Comparison of ENCODE assay signal across 11 cellular contexts in genomic region chr1:227314014-227314848, GRCh38. TPM values are rescaled to one million over a fixed set of nuclear protein-coding genes. Genes with fewer than 3 reads are reported as not detected.
A peak's percentile ranks its signal among the peaks of the same experiment; 100 is the strongest.
DNase-seq lines count a peak whose midpoint lies in the region; ATAC-seq and TF ChIP-seq lines count a peak whose summit lies in the region.
"Had no signal": no experiment of that assay in that cellular context is flagged by ENCODE, and none has a peak within 500 bp of the region (broad histone marks: within the 10 kb centered on the region; RNA-seq: fewer than 3 reads in every experiment).

No MANE protein-coding gene starts in this region.

- 100% methylated on average over 1 of the region's 6 CpGs for WGBS in mesenchymal stem cell

- H4K91ac ChIP-seq in mesenchymal stem cell (ENCODE audit: low read length) = no peak overlapping the region

- H3K4ac ChIP-seq in mesenchymal stem cell (ENCODE audit: low read depth in 1 of 2, low read length in 2 of 2) = no peak overlapping the region

- no peak overlapping the region for H2AK5ac ChIP-seq in mesenchymal stem cell (ENCODE audit: low read length, severe bottlenecking)

- H3K23ac ChIP-seq in mesenchymal stem cell (ENCODE audit: low read length in 2 of 2) = no peak overlapping the region

- H3K4me1 ChIP-seq in right atrium auricular region (peaks cover 0 to 41% of the 10 kb centered on the region in 2 donors), mesenchymal stem cell (ENCODE audit: control insufficient read depth, insufficient read depth, low read depth, low read length) (peaks cover 8% of the 10 kb centered on the region), uterus (no peaks in the 10 kb centered on the region)

- peak overlapping the region; percentile 69 to 91 for H3K4me3 ChIP-seq in right atrium auricular region
- H3K4me3 ChIP-seq in coronary artery = peak overlapping the region; percentile 97
- H3K4me3 ChIP-seq in mesenchymal stem cell (ENCODE audit: insufficient read depth in 1 of 2, low read depth in 1 of 2, low read length in 2 of 2) = peak overlapping the region in 1 of 2 experiments; percentile 89
- H3K4me3 ChIP-seq in uterus = peak overlapping the region; percentile 8 to 72

- H2BK12ac ChIP-seq in mesenchymal stem cell (ENCODE audit: low read length in 2 of 2) = no peak overlapping the region

- H3K9me3 ChIP-seq in right atrium auricular region = no peaks in the 10 kb centered on the region
- H3K9me3 ChIP-seq in mesenchymal stem cell (ENCODE audit: control insufficient read depth, low read length) = no peaks in the 10 kb centered on the region
- H3K9me3 ChIP-seq in uterus = no peaks in the 10 kb centered on the region

- no peak for TF ChIP-seq CTCF in right atrium auricular region (IDR thresholded peaks at IDR 0.05)
- TF ChIP-seq CTCF in coronary artery (IDR thresholded peaks at IDR 0.05) = no peak
- no peak for TF ChIP-seq CTCF in uterus (IDR thresholded peaks at IDR 0.05)

- H2BK120ac ChIP-seq in mesenchymal stem cell (ENCODE audit: low read depth, low read length) = no peak overlapping the region

- in situ Hi-C loops in G401 (cut with HindIII; ENCODE audit: low sequenced_read_pairs) = no loop called here

- DNase-seq in right atrium auricular region (ENCODE audit: low spot score) = no peak
- no peak for DNase-seq in Right ventricle myocardium superior
- no peak for DNase-seq in coronary artery (ENCODE audit: low spot score)
- DNase-seq in mesenchymal stem cell = no peak
- no peak for DNase-seq in uterus
- no peak for DNase-seq in DMS114 treated with DMSO at 0.1 percent for 48 hours (lab: John Stamatoyannopoulos, UW; ENCODE audit: unreplicated experiment)
- DNase-seq in NCI-H128 (lab: John Stamatoyannopoulos, UW; ENCODE audit: unreplicated experiment) = no peak
- no peak for DNase-seq in G401 (ENCODE audit: low spot score)
- DNase-seq: NCI-H2227 treated with DMSO at 0.1 percent for 48 hours had no signal

- no peak for TF ChIP-seq POLR2A in uterus (IDR thresholded peaks at IDR 0.05)

- no peaks in the 10 kb centered on the region for H3K36me3 ChIP-seq in right atrium auricular region
- H3K36me3 ChIP-seq in mesenchymal stem cell (ENCODE audit: control insufficient read depth in 1 of 2, insufficient read depth in 2 of 2, low read depth in 1 of 2, low read length in 2 of 2) = peaks cover 0 to 4% of the 10 kb centered on the region in 2 experiments
- no peaks in the 10 kb centered on the region for H3K36me3 ChIP-seq in uterus

- no peak overlapping the region for H4K8ac ChIP-seq in mesenchymal stem cell (ENCODE audit: low read length)

- H3K79me1 ChIP-seq in mesenchymal stem cell (replicated peaks; ENCODE audit: low read length, poor library complexity, severe bottlenecking) = peaks cover 3% of the 10 kb centered on the region

- intact Hi-C loops in Right ventricle myocardium superior (cut with DNase I) = no loop called here
- intact Hi-C loops in uterus (cut with DNase I; ENCODE audit: low total_unique reads) = no loop called here

- no peak overlapping the region for H2BK15ac ChIP-seq in mesenchymal stem cell (ENCODE audit: low read depth, poor library complexity, severe bottlenecking)

- no peak overlapping the region for H3K18ac ChIP-seq in mesenchymal stem cell (ENCODE audit: low read depth in 1 of 2, low read length in 2 of 2)

- H3K14ac ChIP-seq in mesenchymal stem cell (ENCODE audit: low read length in 2 of 2) = no peak overlapping the region

- ATAC-seq in Right ventricle myocardium superior (ENCODE audit: poor library complexity) = no peak

- no peak overlapping the region for H3K4me2 ChIP-seq in mesenchymal stem cell (ENCODE audit: low read length, poor library complexity, severe bottlenecking)

- no peak overlapping the region for H2BK5ac ChIP-seq in mesenchymal stem cell (ENCODE audit: low read depth, low read length, poor library complexity, severe bottlenecking)

- H3K9ac ChIP-seq in mesenchymal stem cell (ENCODE audit: low read length) = peak overlapping the region; percentile 89

- H3K27ac ChIP-seq in right atrium auricular region = no peak overlapping the region
- no peak overlapping the region for H3K27ac ChIP-seq in coronary artery
- H3K27ac ChIP-seq in mesenchymal stem cell (ENCODE audit: low read length, poor library complexity, severe bottlenecking) = no peak overlapping the region
- peak overlapping the region in 1 of 2 donors; percentile 10 for H3K27ac ChIP-seq in uterus
- H3K27ac ChIP-seq: epithelial cell of prostate, HL-60 had no signal

- no peak overlapping the region for H2AFZ ChIP-seq in mesenchymal stem cell (ENCODE audit: low read depth, low read length)

- H3K27me3 ChIP-seq in right atrium auricular region (no peaks in the 10 kb centered on the region), mesenchymal stem cell (ENCODE audit: control insufficient read depth in 1 of 2, insufficient read depth in 1 of 2, low read length in 2 of 2) (no peaks in the 10 kb centered on the region), uterus (no peaks in the 10 kb centered on the region)

RNA-seq across cellular contexts. Expression of gene CDC42BPA, which starts 4.1 kb away (rescaled TPM):
- total RNA-seq in right atrium auricular region (10 to 100 TPM; 26.0 to 32.0 TPM), Right ventricle myocardium superior (40.5 TPM), uterus (100 to 1,000 TPM in 1 of 4 donors, 10 to 100 TPM in 3; 32.9 to 116 (median 55.2) TPM)
- polyA plus RNA-seq in mesenchymal stem cell (2013, experiment 1 of 2) = 23.2 TPM
- 23.2 TPM for polyA plus RNA-seq in mesenchymal stem cell (2013, experiment 2 of 2)
- total RNA-seq in G401 (2014; rRNA removed; shearing (Covaris generic)) = 9.8 and 13.1 TPM in 2 replicates
